ENCODE assay signal across 15 cellular contexts in genomic region chr3:97958396-97958795, GRCh38.
DNase-seq lines count a peak whose midpoint lies in the region.
"Had no signal": no experiment of that assay in that cellular context is flagged by ENCODE, and none has a peak within 500 bp of the region (broad histone marks: within the 10 kb centered on the region; RNA-seq: fewer than 3 reads in every experiment).

No MANE protein-coding gene starts in this region.

- DNase-seq in NCI-H446 treated with DMSO at 0.1 percent for 48 hours (lab: John Stamatoyannopoulos, UW), result peak; percentile 29
- DNase-seq in NCI-H446 (lab: John Stamatoyannopoulos, UW), result no peak
- DNase-seq in astrocyte of the hippocampus (ENCODE audit: low read depth, low spot score), result peak; percentile 39
- peak; percentile 43 for DNase-seq in iris pigment epithelial cell (ENCODE audit: low read depth)
- DNase-seq in activated CD4-positive, alpha-beta T cell treated with anti-CD3 and anti-CD28 coated beads, Interleukin-2, amount 50 U/mL, for 48 hours, result no peak
- no peak for DNase-seq in NCI-H1417 treated with DMSO at 0.1 percent for 48 hours (lab: John Stamatoyannopoulos, UW)
- no peak for DNase-seq in T-helper 9 cell
- DNase-seq in activated CD8-positive, alpha-beta memory T cell treated with anti-CD3 and anti-CD28 coated beads, Interleukin-2, amount 50 U/mL, for 48 hours, result no peak
- DNase-seq: activated CD4-positive, alpha-beta memory T cell treated with anti-CD3 and anti-CD28 coated beads for 36 hours; activated CD4-positive, CD25-positive, alpha-beta regulatory T cell; activated gamma-delta T cell treated with Interleukin-2 at 50 U/mL for 16 hours; NCI-H2171; SK-N-SH; stimulated activated CD4-positive, alpha-beta T cell treated with anti-CD3 and anti-CD28 coated beads, Interleukin-4, amount 100 ng/mL, for 1 hour; stimulated activated naive CD4-positive, alpha-beta T cell had no signal

Comparison
In these comparisons a context has a peak if more than half of its experiments do, and no peak if none do; other contexts are left out.
1. DNase-seq: peak in NCI-H446 treated with DMSO at 0.1 percent for 48 hours (single experiment), astrocyte of the hippocampus (single experiment) and iris pigment epithelial cell (single experiment); none in NCI-H446 (0 of 2), activated CD4-positive, alpha-beta T cell treated with anti-CD3 and anti-CD28 coated beads, Interleukin-2, amount 50 U/mL, for 48 hours (0 of 2), NCI-H1417 treated with DMSO at 0.1 percent for 48 hours (single experiment), T-helper 9 cell (single experiment) and activated CD8-positive, alpha-beta memory T cell treated with anti-CD3 and anti-CD28 coated beads, Interleukin-2, amount 50 U/mL, for 48 hours (single experiment).